In genomic region chr6:85169189-85169588, GRCh38 we compare ENCODE assay signal across 10 cellular contexts.
"Had no signal": no experiment of that assay in that cellular context is flagged by ENCODE, and none has a peak within 500 bp of the region (broad histone marks: within the 10 kb centered on the region; RNA-seq: fewer than 3 reads in every experiment).

No MANE protein-coding gene starts in this region.

- FAIRE-seq: H1, H54, K562 had no signal

- ATAC-seq: HCT116, K562 had no signal

- H3K4me3 Mint-ChIP-seq: HFFc6 had no signal

- H3K4me1 ChIP-seq: HAP-1 had no signal

- H3K27ac ChIP-seq: GM23248, HL-60 had no signal

- H3K9me3 ChIP-seq: HAP-1 had no signal

- H3K27ac Mint-ChIP-seq: HFFc6 had no signal

- H3K9ac ChIP-seq: GM23248 had no signal

- H3K4me3 ChIP-seq: GM23248, HAP-1, K562 had no signal

- H2AFZ ChIP-seq: GM23248 had no signal

- H3K36me3 ChIP-seq: HAP-1 had no signal

- DNase-seq: GM23248, HFFc6, IMR-90, KG1 had no signal

- H3K9me3 Mint-ChIP-seq: HFFc6 had no signal
